9 cellular contexts compared by ENCODE assay signal in the genomic region with DNA sequence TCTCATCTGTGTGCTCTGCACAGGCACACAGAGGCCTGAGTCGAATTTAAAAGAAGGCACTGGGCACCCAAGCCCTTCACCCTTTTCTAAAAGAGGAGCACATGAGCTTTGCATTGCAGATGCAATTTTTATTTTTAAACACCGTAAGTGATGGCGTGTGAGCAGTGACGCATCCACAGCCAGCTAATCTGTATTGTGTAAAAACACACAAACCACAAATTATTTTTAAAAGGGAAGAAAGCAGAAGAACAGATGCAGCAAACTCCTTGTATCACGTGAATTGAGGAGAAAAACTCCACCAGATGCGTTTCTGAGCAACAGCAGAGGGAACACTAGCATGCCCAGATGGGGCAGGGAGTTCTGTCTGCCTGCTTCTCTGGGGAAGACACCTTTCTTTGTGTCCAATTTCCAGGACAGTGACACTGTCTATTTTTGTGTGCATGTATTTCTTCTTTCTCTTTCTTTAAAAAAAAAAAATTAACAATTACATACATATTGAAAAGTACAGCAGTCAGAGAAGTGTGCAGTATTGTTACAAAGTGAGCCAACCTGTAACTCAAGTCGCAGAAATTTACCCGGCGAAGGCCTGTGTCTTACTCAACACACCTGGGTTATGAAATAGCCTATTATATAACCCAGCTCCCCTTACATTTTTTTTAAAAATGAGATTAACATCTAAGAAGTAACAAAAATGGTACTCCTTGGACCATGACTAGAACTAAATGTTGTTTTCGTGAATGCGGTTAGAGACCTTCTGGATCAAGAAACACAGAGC. TPM values are rescaled to one million over a fixed set of nuclear protein-coding genes. Genes with fewer than 3 reads are reported as not detected.
A peak's percentile ranks its signal among the peaks of the same experiment; 100 is the strongest.
DNase-seq lines count a peak whose midpoint lies in the region; ATAC-seq, FAIRE-seq and TF ChIP-seq lines count a peak whose summit lies in the region.
"Had no signal": no experiment of that assay in that cellular context is flagged by ENCODE, and none has a peak within 500 bp of the region (broad histone marks: within the 10 kb centered on the region; RNA-seq: fewer than 3 reads in every experiment).

No MANE protein-coding gene starts in this region.

- peak overlapping the region; percentile 71 to 75 for H3K27ac ChIP-seq in ovary

- peak overlapping the region in 3 of 5 experiments; percentile 18 to 89 (median 64) for H3K27ac Mint-ChIP-seq in brain

- H3K27me3 ChIP-seq in ovary: no peaks in the 10 kb centered on the region

- TF ChIP-seq CTCF in brain (conservative IDR thresholded peaks at IDR 0.05) (no peak), ovary (IDR thresholded peaks at IDR 0.05) (no peak), GM10266 (IDR thresholded peaks at IDR 0.05; ENCODE audit: control insufficient read depth, insufficient read depth, low read depth, missing control alignments) (no peak), D721Med (IDR thresholded peaks at IDR 0.05; ENCODE audit: insufficient read depth, missing control alignments) (no peak)

- peaks cover 0 to 14% (median 0%) of the 10 kb centered on the region in 5 experiments for H3K9me3 Mint-ChIP-seq in brain

- intact Hi-C loops in ovary (cut with DNase I): no loop called here

- peaks cover 7% of the 10 kb centered on the region for H3K36me3 Mint-ChIP-seq in brain

- no peak overlapping the region for H3K4me3 Mint-ChIP-seq in brain

- no peaks in the 10 kb centered on the region for H3K27me3 Mint-ChIP-seq in brain

- DNase-seq in GM04503 (ENCODE audit: low read depth): peak; percentile 88
- peak in 4 of 5 donors; percentile 43 to 58 (median 50) for DNase-seq in ovary
- no peak for DNase-seq in activated CD8-positive, alpha-beta memory T cell treated with anti-CD3 and anti-CD28 coated beads, Interleukin-2, amount 50 U/mL, for 4 hours
- DNase-seq in GM10266 (ENCODE audit: extremely low spot score): no peak
- DNase-seq in D721Med (ENCODE audit: insufficient read length, low spot score): no peak
- no peak for DNase-seq in glomerular visceral epithelial cell (ENCODE audit: extremely low spot score)
- DNase-seq: PC-3 had no signal

- no peaks in the 10 kb centered on the region for H3K9me3 ChIP-seq in ovary

- H3K4me1 Mint-ChIP-seq in brain: peaks cover 36% of the 10 kb centered on the region

- H3K36me3 ChIP-seq in ovary: no peaks in the 10 kb centered on the region

- TF ChIP-seq POLR2A in ovary (IDR thresholded peaks at IDR 0.05): no peak

- no peak for FAIRE-seq in D721Med (lab: Jason Lieb, UNC)

- ATAC-seq in HG03432 (IDR thresholded peaks at IDR 0.05; ENCODE audit: unreplicated experiment): peak; percentile 59
- ATAC-seq: PC-3 had no signal

- WGBS in ovary, 3 donors: 41 to 51% (median 43%) methylated on average over 11 of the region's 11 CpGs

- peaks cover 6% of the 10 kb centered on the region for H3K4me1 ChIP-seq in ovary (ENCODE audit: insufficient read depth)

- TF ChIP-seq EP300 in ovary (IDR thresholded peaks at IDR 0.05): no peak

- no peak overlapping the region for H3K4me3 ChIP-seq in ovary

RNA-seq across cellular contexts. Expression of a gene that starts 39.2 kb away (rescaled TPM):
- polyA plus RNA-seq in brain (ENCODE audit: insufficient read depth, low read depth, low replicate concordance) (10.7 TPM), ovary (10 to 100 TPM; 11.5 to 16.6 TPM)
- total RNA-seq in ovary: 10 to 100 TPM in 4 of 7 donors, 1 to 10 TPM in 3; 5.6 to 15.8 (median 10.7) TPM

Comparison
In these comparisons a context has a peak if more than half of its experiments do, and no peak if none do; other contexts are left out.
1. DNase-seq: peak in GM04503 (single experiment) and ovary (4 of 5); none in activated CD8-positive, alpha-beta memory T cell treated with anti-CD3 and anti-CD28 coated beads, Interleukin-2, amount 50 U/mL, for 4 hours (single experiment), GM10266 (single experiment), D721Med (single experiment) and glomerular visceral epithelial cell (single experiment).